Comparison of ENCODE assay signal across 9 cellular contexts in the genomic region with DNA sequence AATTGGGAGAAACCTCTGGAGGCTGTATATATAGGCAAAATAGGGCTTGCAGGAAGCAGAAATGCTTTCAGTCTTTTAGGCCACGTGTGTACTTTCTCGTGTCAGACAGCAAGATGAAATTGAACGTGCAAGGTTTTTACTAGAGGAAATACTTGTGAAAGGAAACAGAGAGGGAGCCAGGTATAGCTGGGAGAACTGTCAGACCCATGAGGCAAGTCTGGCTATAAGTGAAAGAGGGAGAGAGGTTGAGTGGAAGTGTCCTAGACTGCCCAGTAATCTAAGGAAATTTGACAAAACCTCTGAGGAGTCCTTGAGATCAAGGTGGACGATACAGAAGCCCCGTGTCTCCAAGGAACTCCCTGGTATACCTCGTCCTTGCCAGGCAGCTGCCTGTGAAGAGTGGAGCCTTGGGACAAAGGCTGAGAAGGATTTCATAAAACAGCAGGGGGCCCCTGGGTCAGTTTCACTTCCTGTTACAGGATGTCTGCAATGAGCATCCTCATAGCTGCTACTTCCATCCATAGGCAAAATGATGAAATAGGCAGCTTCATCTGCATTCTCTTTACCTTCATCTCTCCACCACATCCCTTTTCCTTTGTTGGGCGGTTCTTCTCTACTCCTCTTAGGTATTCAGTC.
DNase-seq lines count a peak whose midpoint lies in the region; ATAC-seq and TF ChIP-seq lines count a peak whose summit lies in the region.
"Had no signal": no experiment of that assay in that cellular context is flagged by ENCODE, and none has a peak within 500 bp of the region (broad histone marks: within the 10 kb centered on the region; RNA-seq: fewer than 3 reads in every experiment).

No MANE protein-coding gene starts in this region.

- ATAC-seq in GM19372 (IDR thresholded peaks at IDR 0.05; ENCODE audit: low read depth, unreplicated experiment), result peak; percentile 67
- ATAC-seq in HG03175 (IDR thresholded peaks at IDR 0.05; ENCODE audit: unreplicated experiment), result peak; percentile 89

- H3K4me2 ChIP-seq in smooth muscle cell, result no peak overlapping the region

- no peak overlapping the region for H3K4me3 ChIP-seq in SJCRH30
- H3K4me3 ChIP-seq in smooth muscle cell, result no peak overlapping the region

- H3K4me1 ChIP-seq in SJCRH30 (peaks cover 9% of the 10 kb centered on the region), smooth muscle cell (ENCODE audit: low read depth) (no peaks in the 10 kb centered on the region)

- H2AFZ ChIP-seq in smooth muscle cell (ENCODE audit: low read depth), result no peak overlapping the region

- H3F3A ChIP-seq in smooth muscle cell (ENCODE audit: low read depth), result no peaks in the 10 kb centered on the region

- no peaks in the 10 kb centered on the region for H3K79me2 ChIP-seq in smooth muscle cell (ENCODE audit: low read depth)

- no peaks in the 10 kb centered on the region for H3K36me3 ChIP-seq in SJCRH30
- no peaks in the 10 kb centered on the region for H3K36me3 ChIP-seq in smooth muscle cell (ENCODE audit: low read depth)

- no peak overlapping the region for H3K9ac ChIP-seq in smooth muscle cell (ENCODE audit: low read depth)

- 78% methylated on average over 7 of the region's 7 CpGs for WGBS in smooth muscle cell (ENCODE audit: low lambda C conversion rate)

- no peak for TF ChIP-seq CTCF in smooth muscle cell (IDR thresholded peaks at IDR 0.05; ENCODE audit: borderline replicate concordance, insufficient read depth, poor library complexity, severe bottlenecking)

- DNase-seq in DMS153 treated with DMSO at 0.1 percent for 48 hours (lab: John Stamatoyannopoulos, UW; ENCODE audit: unreplicated experiment) (peak; percentile 73), SJCRH30 (peak; percentile 58 to 72), glomerular visceral epithelial cell (ENCODE audit: extremely low spot score) (no peak), smooth muscle cell (lab: John Stamatoyannopoulos, UW; ENCODE audit: unreplicated experiment) (no peak)
- no peak for DNase-seq in stimulated activated CD4-positive, alpha-beta T cell treated with anti-CD3 and anti-CD28 coated beads, Interleukin-2, amount 100 ng/mL, for 24 hours
- DNase-seq in stimulated activated CD4-positive, alpha-beta T cell treated with anti-CD3 and anti-CD28 coated beads, Interleukin-12 subunit alpha, Interleukin-12 subunit beta, amount 100 ng/mL, for 4 hours, result no peak
- DNase-seq: activated CD4-positive, alpha-beta T cell treated with anti-CD3 and anti-CD28 coated beads, Interleukin-2, amount 50 U/mL, for 48 hours had no signal

- H3K27me3 ChIP-seq in SJCRH30, result no peaks in the 10 kb centered on the region
- no peaks in the 10 kb centered on the region for H3K27me3 ChIP-seq in smooth muscle cell (ENCODE audit: low read depth)

- no peaks in the 10 kb centered on the region for H4K20me1 ChIP-seq in smooth muscle cell (ENCODE audit: low read depth)

- H3K27ac ChIP-seq in SJCRH30, result peak overlapping the region; percentile 15; the same call in 1 of the 2 replicates
- H3K27ac ChIP-seq in smooth muscle cell (ENCODE audit: low read depth), result no peak overlapping the region

- H3K9me3 ChIP-seq in SJCRH30 (replicated peaks), result no peaks in the 10 kb centered on the region; the same call in 1 of the 2 replicates
- H3K9me3 ChIP-seq in smooth muscle cell (replicated peaks; ENCODE audit: low read depth), result no peaks in the 10 kb centered on the region

Comparison
In these comparisons a context has a peak if more than half of its experiments do, and no peak if none do; other contexts are left out.
1. DNase-seq: peak in DMS153 treated with DMSO at 0.1 percent for 48 hours (single experiment) and SJCRH30 (2 of 2); none in glomerular visceral epithelial cell (single experiment), stimulated activated CD4-positive, alpha-beta T cell treated with anti-CD3 and anti-CD28 coated beads, Interleukin-2, amount 100 ng/mL, for 24 hours (0 of 2), stimulated activated CD4-positive, alpha-beta T cell treated with anti-CD3 and anti-CD28 coated beads, Interleukin-12 subunit alpha, Interleukin-12 subunit beta, amount 100 ng/mL, for 4 hours (single experiment) and smooth muscle cell (single experiment).